In the genomic region with DNA sequence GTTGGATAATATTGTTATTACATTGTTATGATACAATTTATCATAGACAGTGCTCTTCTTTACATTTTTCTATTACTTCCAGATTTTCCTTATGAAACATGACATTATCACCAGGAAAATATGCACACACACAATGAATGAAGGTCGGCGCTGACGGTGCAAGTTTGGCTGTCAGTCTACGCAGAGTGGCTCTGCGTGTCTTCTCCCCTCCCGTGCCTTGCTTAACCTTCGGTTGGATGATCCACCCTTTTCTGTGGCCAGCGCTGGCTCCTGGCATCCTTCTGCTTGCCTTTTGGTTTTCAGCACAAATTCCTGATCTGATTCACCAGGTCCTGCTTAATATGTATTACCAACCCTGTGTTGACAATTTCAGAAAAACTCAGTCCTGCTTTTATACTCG, we compare ENCODE assay signal across 12 cellular contexts.
A peak's percentile ranks its signal among the peaks of the same experiment; 100 is the strongest.
DNase-seq lines count a peak whose midpoint lies in the region; ATAC-seq, FAIRE-seq and TF ChIP-seq lines count a peak whose summit lies in the region.
"Had no signal": no experiment of that assay in that cellular context is flagged by ENCODE, and none has a peak within 500 bp of the region (broad histone marks: within the 10 kb centered on the region; RNA-seq: fewer than 3 reads in every experiment).

No MANE protein-coding gene starts in this region.

- H3K27ac ChIP-seq in K562 (ENCODE audit: extremely low read depth, low read depth, low read length) = no peak overlapping the region
- H3K27ac ChIP-seq: A549; BLaER1 treated with 17β-estradiol and CSF1 and Interleukin-3, amounts not matched to agents 10 nM and 100 nM had no signal

- no peak for TF ChIP-seq RAD21 in K562 (CRISPR knock-in tag; conservative IDR thresholded peaks at IDR 0.05 in 1 of 2, IDR thresholded peaks at IDR 0.05 in 1 of 2)

- TF ChIP-seq CTCF in K562 (IDR thresholded peaks at IDR 0.05 in 2 of 3, conservative IDR thresholded peaks at IDR 0.05 in 1 of 3; ENCODE audit: insufficient read depth in 2 of 3, low read depth in 1 of 3, low read length in 3 of 3) = no peak

- no peaks in the 10 kb centered on the region for H3K79me2 ChIP-seq in K562 (ENCODE audit: control insufficient read depth, insufficient read depth, low read length)

- intact Hi-C loops in K562 (cut with micrococcal nuclease) = no loop called here

- POLR2A ChIA-PET in K562 (lab: Yijun Ruan, JAX) = no interaction called here

- no peaks in the 10 kb centered on the region for H3K9me1 ChIP-seq in K562 (ENCODE audit: control insufficient read depth, insufficient read depth, low read length)

- H3K27me3 ChIP-seq in K562 (ENCODE audit: control insufficient read depth in 2 of 2, insufficient read depth in 2 of 2, low read length in 2 of 2) = peaks cover 8% of the 10 kb centered on the region in 2 experiments; a peak in 4 of 5 replicates
- H3K27me3 ChIP-seq: BLaER1 treated with 17β-estradiol and CSF1 and Interleukin-3, amounts not matched to agents 10 nM and 100 nM had no signal

- ATAC-seq in K562 = peak; percentile 59; the same call in 2 of the 3 replicates
- no peak for ATAC-seq in GM19328 (IDR thresholded peaks at IDR 0.05; ENCODE audit: unreplicated experiment)
- ATAC-seq: A549, HCT116 had no signal

- DNase-seq in GM03348 (ENCODE audit: low spot score) (peak; percentile 80), HS-5 (ENCODE audit: low read depth) (peak; percentile 78), K562 (ENCODE audit: extremely low read depth in 1 of 4, low spot score in 3 of 4) (no peak), LoVo (ENCODE audit: low spot score) (no peak)
- no peak for DNase-seq in stimulated activated CD4-positive, alpha-beta T cell treated with anti-CD3 and anti-CD28 coated beads, Interleukin-4, amount 100 ng/mL, for 24 hours
- DNase-seq: CD4-positive, alpha-beta T cell; DMS79 had no signal

- H3K4me3 ChIP-seq in K562 = no peak overlapping the region
- H3K4me3 ChIP-seq: A549; BLaER1 treated with 17β-estradiol and CSF1 and Interleukin-3, amounts not matched to agents 10 nM and 100 nM had no signal

- no peak for TF ChIP-seq POLR2A in K562 (conservative IDR thresholded peaks at IDR 0.05)

- CTCF ChIA-PET in K562 (lab: Yijun Ruan, JAX; ENCODE audit: low intra/inter-chr PET ratio) = no interaction called here

- peak overlapping the region; percentile 15; the same call in 1 of the 2 replicates for H3K4me2 ChIP-seq in K562 (ENCODE audit: insufficient read depth, low read length)
- H3K4me2 ChIP-seq: A549; BLaER1 treated with 17β-estradiol and CSF1 and Interleukin-3, amounts not matched to agents 10 nM and 100 nM had no signal

- no peaks in the 10 kb centered on the region for H4K20me1 ChIP-seq in K562 (replicated peaks; ENCODE audit: control insufficient read depth, insufficient read depth, low read length)
- H4K20me1 ChIP-seq: BLaER1 treated with 17β-estradiol and CSF1 and Interleukin-3, amounts not matched to agents 10 nM and 100 nM had no signal

- WGBS in K562 (ENCODE audit: insufficient coverage, low coverage, missing lambda C conversion rate) = 3% methylated on average over 9 of the region's 9 CpGs

- 0 out of 2 replicates have a peak overlapping the region, but pooled peaks have one; percentile 35 for H2AFZ ChIP-seq in K562 (ENCODE audit: low read depth, low read length)

- no peak for FAIRE-seq in K562 (lab: Jason Lieb, UNC)
- FAIRE-seq: A549, GM12892 had no signal

- H3K9ac ChIP-seq in K562 (ENCODE audit: insufficient read depth in 1 of 2, low read depth in 2 of 2, low read length in 2 of 2) = no peak overlapping the region
- H3K9ac ChIP-seq: BLaER1 treated with 17β-estradiol and CSF1 and Interleukin-3, amounts not matched to agents 10 nM and 100 nM had no signal

- TF ChIP-seq EP300 in K562 (IDR thresholded peaks at IDR 0.05; ENCODE audit: low read length) = no peak

- H3K4me1 ChIP-seq in K562 (replicated peaks in 1 of 2; ENCODE audit: control insufficient read depth in 2 of 2, insufficient read depth in 2 of 2, low read length in 2 of 2) = no peaks in the 10 kb centered on the region
- H3K4me1 ChIP-seq: A549 had no signal

- in situ Hi-C loops in K562 (cut with MboI) = no loop called here

- BruUV-seq in K562 (replicated peaks; lab: Mats Ljungman, UMichigan) = no TSS peak

- no peaks in the 10 kb centered on the region for H3K36me3 ChIP-seq in K562 (ENCODE audit: control insufficient read depth, insufficient read depth, low read length)
- H3K36me3 ChIP-seq: BLaER1 treated with 17β-estradiol and CSF1 and Interleukin-3, amounts not matched to agents 10 nM and 100 nM had no signal

- H3K9me3 ChIP-seq in K562 (replicated peaks; ENCODE audit: control insufficient read depth, insufficient read depth, low read depth, low read length) = no peaks in the 10 kb centered on the region
- H3K9me3 ChIP-seq: A549; BLaER1 treated with 17β-estradiol and CSF1 and Interleukin-3, amounts not matched to agents 10 nM and 100 nM had no signal

TF ChIP-seq in K562, 482 proteins besides CTCF, POLR2A, EP300 and RAD21:
- TF ChIP-seq MAFK (IDR thresholded peaks at IDR 0.05; ENCODE audit: low read length) (0 out of 2 replicates have a peak, but pooled peaks have one; percentile 17), U2AF2 (optimal IDR thresholded peaks at IDR 0.05; ENCODE audit: low read depth, low read length) (no peak), MAFG (tag; conservative IDR thresholded peaks at IDR 0.05) (peak; percentile 46), ZNF57 (CRISPR knock-in tag; IDR thresholded peaks at IDR 0.05) (no peak), ZNF316 (IDR thresholded peaks at IDR 0.05) (peak; percentile 60; the same call in 1 of the 2 replicates), ETS2 (tag; IDR thresholded peaks at IDR 0.05; ENCODE audit: borderline replicate concordance, poor library complexity, severe bottlenecking) (no peak), ARID2 (IDR thresholded peaks at IDR 0.05) (no peak), C11orf30 (IDR thresholded peaks at IDR 0.05; ENCODE audit: low read depth) (peak; percentile 56), PKNOX1 (IDR thresholded peaks at IDR 0.05) (peak; percentile 77)

Comparison
In these comparisons a context has a peak if more than half of its experiments do, and no peak if none do; other contexts are left out.
1. DNase-seq: peak in GM03348 (single experiment) and HS-5 (single experiment); none in K562 (0 of 4), stimulated activated CD4-positive, alpha-beta T cell treated with anti-CD3 and anti-CD28 coated beads, Interleukin-4, amount 100 ng/mL, for 24 hours (single experiment) and LoVo (single experiment).